ENCODE assay signal across 1 cellular context in genomic region chr5:169272731-169273401, GRCh38.
TF ChIP-seq lines count a peak whose summit lies in the region.

No MANE protein-coding gene starts in this region.

TF ChIP-seq in GM23338, 12 proteins besides CTCF, POLR2A, EP300 and RAD21 (continued from another document):
- no peak for TF ChIP-seq ZNF462 (CRISPR knock-in tag; IDR thresholded peaks at IDR 0.05)
- TF ChIP-seq JUNB (IDR thresholded peaks at IDR 0.05; ENCODE audit: unreplicated experiment) = no peak
- TF ChIP-seq EZH2 (IDR thresholded peaks at IDR 0.05; ENCODE audit: low read depth, unreplicated experiment) = no peak
- no peak for TF ChIP-seq ZNF331 (CRISPR knock-in tag; IDR thresholded peaks at IDR 0.05; ENCODE audit: low read depth)
- no peak for TF ChIP-seq STAT1 (IDR thresholded peaks at IDR 0.05; ENCODE audit: unreplicated experiment)
- no peak for TF ChIP-seq ZNF114 (CRISPR knock-in tag; IDR thresholded peaks at IDR 0.05)
- no peak for TF ChIP-seq ETS1 (IDR thresholded peaks at IDR 0.05)
- TF ChIP-seq NANOG (IDR thresholded peaks at IDR 0.05; ENCODE audit: borderline replicate concordance) = no peak
- no peak for TF ChIP-seq POLR2AphosphoS5 (IDR thresholded peaks at IDR 0.05; ENCODE audit: low read depth)
